ENCODE assay signal across 9 cellular contexts in the genomic region with DNA sequence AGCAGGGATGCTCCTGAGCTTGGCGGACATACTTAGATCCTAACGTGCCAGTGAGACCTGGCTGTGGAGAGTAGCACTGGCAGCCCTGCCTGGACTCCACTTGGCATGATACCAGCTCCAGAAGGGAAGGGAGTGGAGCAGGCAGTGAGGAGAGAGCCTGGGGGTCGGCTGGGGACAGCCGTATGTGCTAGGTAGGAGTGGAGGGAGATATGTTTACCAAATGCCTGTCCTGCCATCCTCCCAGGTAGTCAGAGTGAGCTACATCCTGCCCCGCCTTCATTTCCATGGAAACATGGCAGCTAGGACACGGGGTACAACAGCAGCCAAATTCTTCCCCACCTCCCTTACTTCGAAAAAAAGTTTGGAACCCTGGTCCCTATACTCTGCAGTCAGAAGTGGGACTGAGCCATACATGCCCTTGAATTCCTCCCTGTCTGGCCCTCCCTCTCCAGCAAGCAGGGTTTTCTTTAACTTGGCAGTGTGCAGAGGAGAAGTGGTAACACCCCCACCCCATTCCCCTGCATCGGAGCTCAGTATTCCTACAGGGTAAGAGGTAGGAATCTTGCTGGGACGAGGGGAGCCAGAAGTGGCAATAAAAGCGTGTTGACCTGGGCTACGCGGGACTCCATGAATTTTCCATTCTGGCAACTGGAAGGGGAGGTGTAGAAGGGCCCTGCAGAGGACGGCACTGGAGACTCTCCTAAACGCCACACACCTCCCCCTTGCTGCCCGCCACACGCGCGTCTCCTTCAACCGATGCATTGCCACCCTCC. TPM values are rescaled to one million over a fixed set of nuclear protein-coding genes. Genes with fewer than 3 reads are reported as not detected.
A peak's percentile ranks its signal among the peaks of the same experiment; 100 is the strongest.
DNase-seq lines count a peak whose midpoint lies in the region; ATAC-seq and TF ChIP-seq lines count a peak whose summit lies in the region.
"Had no signal": no experiment of that assay in that cellular context is flagged by ENCODE, and none has a peak within 500 bp of the region (broad histone marks: within the 10 kb centered on the region; RNA-seq: fewer than 3 reads in every experiment).

No MANE protein-coding gene starts in this region.

- no peak for ATAC-seq in activated T-helper 17 cell treated with anti-CD3 and anti-CD28 coated beads, Interleukin-2, amount 50 U/mL, for 72 hours (replicated peaks)
- ATAC-seq in GM21529 (IDR thresholded peaks at IDR 0.05; ENCODE audit: unreplicated experiment) (no peak), GM18519 (IDR thresholded peaks at IDR 0.05; ENCODE audit: low FRiP score, unreplicated experiment) (no peak)
- ATAC-seq: Panc1 had no signal

- TF ChIP-seq CTCF in right atrium auricular region (IDR thresholded peaks at IDR 0.05) (no peak), sigmoid colon (IDR thresholded peaks at IDR 0.05) (no peak)

- no peak overlapping the region for H3K27ac Mint-ChIP-seq in activated T-helper 17 cell treated with anti-CD3 and anti-CD28 coated beads, Interleukin-2, amount 50 U/mL, for 72 hours

- DNase-seq in right atrium auricular region (ENCODE audit: low spot score) (no peak), sigmoid colon (no peak), NOMO-1 treated with dmso at 0.1 percent for 144 hours (lab: John Stamatoyannopoulos, UW; ENCODE audit: unreplicated experiment) (no peak), ecto neural progenitor cell (ENCODE audit: low spot score) (no peak)

- peak overlapping the region; percentile 64 for H3K4me3 Mint-ChIP-seq in activated T-helper 17 cell treated with anti-CD3 and anti-CD28 coated beads, Interleukin-2, amount 50 U/mL, for 72 hours

- no peak for TF ChIP-seq POLR2A in sigmoid colon (IDR thresholded peaks at IDR 0.05)

- no peaks in the 10 kb centered on the region for H3K36me3 Mint-ChIP-seq in activated T-helper 17 cell treated with anti-CD3 and anti-CD28 coated beads, Interleukin-2, amount 50 U/mL, for 72 hours (ENCODE audit: low read depth)

- no peak for TF ChIP-seq EP300 in sigmoid colon (IDR thresholded peaks at IDR 0.05)

- H3K4me3 ChIP-seq in HUES64 (ENCODE audit: low read length) (peak overlapping the region; percentile 53), right atrium auricular region (peak overlapping the region in 1 of 2 donors; percentile 56), sigmoid colon (peak overlapping the region in 3 of 4 donors; percentile 45 to 54 (median 53))

- H3K36me3 ChIP-seq in HUES64 (ENCODE audit: insufficient read depth, low read length) (peaks cover 21% of the 10 kb centered on the region), right atrium auricular region (no peaks in the 10 kb centered on the region), sigmoid colon (no peaks in the 10 kb centered on the region)

- H3K27me3 ChIP-seq in HUES64 (ENCODE audit: insufficient read depth, low read length) (peaks cover 3% of the 10 kb centered on the region; the same call in 1 of the 2 replicates), right atrium auricular region (no peaks in the 10 kb centered on the region), sigmoid colon (no peaks in the 10 kb centered on the region)

- no peaks in the 10 kb centered on the region for H3K4me1 Mint-ChIP-seq in activated T-helper 17 cell treated with anti-CD3 and anti-CD28 coated beads, Interleukin-2, amount 50 U/mL, for 72 hours

- peak overlapping the region; percentile 86; the same call in 1 of the 2 replicates for H3K27ac ChIP-seq in HUES64 (ENCODE audit: low read depth, low read length)
- H3K27ac ChIP-seq in right atrium auricular region: peak overlapping the region; percentile 13 to 60
- peak overlapping the region in 2 of 4 donors; percentile 58 to 64 for H3K27ac ChIP-seq in sigmoid colon

- no peaks in the 10 kb centered on the region for H3K9me3 Mint-ChIP-seq in activated T-helper 17 cell treated with anti-CD3 and anti-CD28 coated beads, Interleukin-2, amount 50 U/mL, for 72 hours

- intact Hi-C loops in sigmoid colon (cut with DNase I): loop anchor here (2.0 kb wide), 1 partner anchor 20 kb away; a partner anchor contains a TSS

- no peaks in the 10 kb centered on the region for H3K9me3 ChIP-seq in HUES64 (ENCODE audit: insufficient read depth, low read depth, low read length)
- H3K9me3 ChIP-seq in right atrium auricular region: no peaks in the 10 kb centered on the region
- no peaks in the 10 kb centered on the region for H3K9me3 ChIP-seq in sigmoid colon

- H3K9ac ChIP-seq in HUES64 (ENCODE audit: low read depth, low read length): peak overlapping the region; percentile 83

- H3K27me3 Mint-ChIP-seq in activated T-helper 17 cell treated with anti-CD3 and anti-CD28 coated beads, Interleukin-2, amount 50 U/mL, for 72 hours: peaks cover 28% of the 10 kb centered on the region

- H3K4me1 ChIP-seq in HUES64 (ENCODE audit: insufficient read depth, low read length) (peaks cover 22% of the 10 kb centered on the region), right atrium auricular region (peaks cover 0 to 17% of the 10 kb centered on the region in 2 donors), sigmoid colon (peaks cover 0 to 26% (median 20%) of the 10 kb centered on the region in 4 donors)

- WGBS in HUES64: 21% methylated on average over 19 of the region's 19 CpGs
- WGBS in sigmoid colon, 2 donors: 30 to 60% methylated on average over 19 of the region's 19 CpGs

RNA-seq across cellular contexts. Expression of a gene that starts 20.0 kb away (rescaled TPM):
- 49.2 TPM for polyA plus RNA-seq in HUES64 (2013, experiment 1 of 2)
- 49.8 TPM for polyA plus RNA-seq in HUES64 (2013, experiment 2 of 2)
- under 1 TPM in 1 of 2 donors, not detected in 1; 0.08 TPM for total RNA-seq in activated T-helper 17 cell treated with anti-CD3 and anti-CD28 coated beads, Interleukin-2, amount 50 U/mL, for 72 hours
- total RNA-seq in right atrium auricular region (1 to 10 TPM; 4.7 to 9.9 TPM), sigmoid colon (10 to 100 TPM in 2 of 4 donors, 1 to 10 TPM in 2; 6.8 to 18.6 (median 13.0) TPM)
- 1 to 10 TPM in 1 of 3 donors, under 1 TPM in 2; 0.60 to 2.8 (median 0.92) TPM for polyA plus RNA-seq in sigmoid colon

RNA-seq across cellular contexts. Expression of a gene that starts 23.9 kb away (rescaled TPM):
- polyA plus RNA-seq in HUES64 (2013, experiment 1 of 2): 23.6 TPM
- polyA plus RNA-seq in HUES64 (2013, experiment 2 of 2): 26.6 TPM
- total RNA-seq in activated T-helper 17 cell treated with anti-CD3 and anti-CD28 coated beads, Interleukin-2, amount 50 U/mL, for 72 hours: 1 to 10 TPM in 1 of 2 donors, under 1 TPM in 1; 0.67 to 2.6 TPM
- 10 to 100 TPM in 1 of 2 donors, 1 to 10 TPM in 1; 9.8 to 11.1 TPM for total RNA-seq in right atrium auricular region
- total RNA-seq in sigmoid colon: 1 to 10 TPM; 3.0 to 7.5 (median 5.7) TPM
- 10 to 100 TPM in 1 of 3 donors, 1 to 10 TPM in 2; 5.8 to 19.6 (median 9.6) TPM for polyA plus RNA-seq in sigmoid colon

RNA-seq across cellular contexts. Expression of a gene that starts 56.4 kb away (rescaled TPM):
- 11.2 TPM for polyA plus RNA-seq in HUES64 (2013, experiment 1 of 2)
- 14.8 TPM for polyA plus RNA-seq in HUES64 (2013, experiment 2 of 2)
- 10 to 100 TPM; 21.5 to 39.8 TPM for total RNA-seq in activated T-helper 17 cell treated with anti-CD3 and anti-CD28 coated beads, Interleukin-2, amount 50 U/mL, for 72 hours
- 1 to 10 TPM; 5.6 to 6.5 TPM for total RNA-seq in right atrium auricular region
- 10 to 100 TPM; 12.5 to 16.8 (median 14.7) TPM for total RNA-seq in sigmoid colon
- 100 to 1,000 TPM in 2 of 3 donors, 10 to 100 TPM in 1; 80.8 to 219 (median 174) TPM for polyA plus RNA-seq in sigmoid colon

Comparison
In these comparisons a context has a peak if more than half of its experiments do, and no peak if none do; other contexts are left out.
1. RNA of a gene that starts 20.0 kb away (total RNA-seq): 6.8 to 18.6 TPM in sigmoid colon and 4.7 to 9.9 TPM in right atrium auricular region; 0.08 TPM in activated T-helper 17 cell treated with anti-CD3 and anti-CD28 coated beads, Interleukin-2, amount 50 U/mL, for 72 hours; every median in the first group is over 4 times any median in the second.